1 cellular context compared by ENCODE assay signal in genomic region chr9:133463234-133463863, GRCh38.
TF ChIP-seq lines count a peak whose summit lies in the region.

No MANE protein-coding gene starts in this region.

TF ChIP-seq in HEK293, 187 proteins besides CTCF, POLR2A, EP300 and RAD21:
- TF ChIP-seq ZBTB1 (tag by site-specific recombination; IDR thresholded peaks at IDR 0.05) (no peak), ZNF350 (tag by site-specific recombination; IDR thresholded peaks at IDR 0.05) (no peak), ZNF623 (tag by site-specific recombination; IDR thresholded peaks at IDR 0.05) (no peak), ZNF248 (tag by site-specific recombination; IDR thresholded peaks at IDR 0.05) (no peak), ZNF140 (tag by site-specific recombination; IDR thresholded peaks at IDR 0.05) (no peak), ZBTB44 (tag by site-specific recombination; IDR thresholded peaks at IDR 0.05) (no peak), ZNF157 (tag by site-specific recombination; IDR thresholded peaks at IDR 0.05) (no peak), ZNF792 (tag by site-specific recombination; IDR thresholded peaks at IDR 0.05) (no peak), ZNF133 (tag by site-specific recombination; IDR thresholded peaks at IDR 0.05) (no peak), ZNF776 (tag by site-specific recombination; IDR thresholded peaks at IDR 0.05; ENCODE audit: borderline replicate concordance) (no peak), ZNF768 (tag by site-specific recombination; IDR thresholded peaks at IDR 0.05) (no peak), ZNF747 (tag by site-specific recombination; IDR thresholded peaks at IDR 0.05) (no peak), ZNF341 (tag by site-specific recombination; IDR thresholded peaks at IDR 0.05; ENCODE audit: low read depth) (no peak), GLIS1 (tag by site-specific recombination; IDR thresholded peaks at IDR 0.05) (no peak), ZNF76 (tag by site-specific recombination; IDR thresholded peaks at IDR 0.05; ENCODE audit: borderline replicate concordance, low read depth) (no peak), ZNF843 (tag by site-specific recombination; IDR thresholded peaks at IDR 0.05) (no peak), ZNF777 (tag by site-specific recombination; IDR thresholded peaks at IDR 0.05; ENCODE audit: borderline replicate concordance) (no peak), ZNF146 (tag by site-specific recombination; IDR thresholded peaks at IDR 0.05) (no peak), ZNF19 (tag by site-specific recombination; IDR thresholded peaks at IDR 0.05; ENCODE audit: low read depth) (no peak)
